ENCODE assay signal across 1 cellular context in the genomic region with DNA sequence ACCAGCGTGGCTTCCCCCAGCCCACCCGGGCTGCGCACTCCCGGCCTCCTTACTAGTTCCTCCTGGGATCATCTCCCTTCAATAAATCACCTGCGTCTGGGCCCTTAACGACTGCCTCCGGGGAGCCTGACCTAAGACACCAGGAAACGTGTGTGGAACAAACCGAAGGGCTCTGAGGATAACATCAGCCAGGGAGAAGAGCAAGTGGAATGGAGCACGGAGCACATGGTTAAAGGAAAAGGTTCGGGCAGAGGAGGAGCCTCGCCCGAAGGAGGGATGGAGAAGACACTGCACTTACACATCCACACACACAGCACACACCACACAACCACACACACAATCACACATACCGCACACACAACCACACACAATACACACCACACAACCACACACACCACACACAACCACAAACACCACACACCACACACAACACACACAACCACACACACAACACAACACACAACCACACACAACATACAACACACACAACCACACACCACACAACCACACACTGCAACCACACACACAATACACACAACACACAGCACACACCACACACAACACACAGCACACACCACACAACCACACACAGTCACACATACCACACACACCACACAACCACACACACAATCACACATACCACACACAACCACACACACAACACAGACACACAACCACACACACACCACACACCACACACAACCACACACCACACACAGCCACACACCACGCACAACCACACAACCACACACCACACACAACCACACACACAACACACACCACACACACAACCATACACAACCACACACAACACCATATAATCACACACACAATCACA.
TF ChIP-seq lines count a peak whose summit lies in the region.

No MANE protein-coding gene starts in this region.

TF ChIP-seq in GM23338, 12 proteins besides CTCF, POLR2A, EP300 and RAD21:
- TF ChIP-seq, protein P1, sequence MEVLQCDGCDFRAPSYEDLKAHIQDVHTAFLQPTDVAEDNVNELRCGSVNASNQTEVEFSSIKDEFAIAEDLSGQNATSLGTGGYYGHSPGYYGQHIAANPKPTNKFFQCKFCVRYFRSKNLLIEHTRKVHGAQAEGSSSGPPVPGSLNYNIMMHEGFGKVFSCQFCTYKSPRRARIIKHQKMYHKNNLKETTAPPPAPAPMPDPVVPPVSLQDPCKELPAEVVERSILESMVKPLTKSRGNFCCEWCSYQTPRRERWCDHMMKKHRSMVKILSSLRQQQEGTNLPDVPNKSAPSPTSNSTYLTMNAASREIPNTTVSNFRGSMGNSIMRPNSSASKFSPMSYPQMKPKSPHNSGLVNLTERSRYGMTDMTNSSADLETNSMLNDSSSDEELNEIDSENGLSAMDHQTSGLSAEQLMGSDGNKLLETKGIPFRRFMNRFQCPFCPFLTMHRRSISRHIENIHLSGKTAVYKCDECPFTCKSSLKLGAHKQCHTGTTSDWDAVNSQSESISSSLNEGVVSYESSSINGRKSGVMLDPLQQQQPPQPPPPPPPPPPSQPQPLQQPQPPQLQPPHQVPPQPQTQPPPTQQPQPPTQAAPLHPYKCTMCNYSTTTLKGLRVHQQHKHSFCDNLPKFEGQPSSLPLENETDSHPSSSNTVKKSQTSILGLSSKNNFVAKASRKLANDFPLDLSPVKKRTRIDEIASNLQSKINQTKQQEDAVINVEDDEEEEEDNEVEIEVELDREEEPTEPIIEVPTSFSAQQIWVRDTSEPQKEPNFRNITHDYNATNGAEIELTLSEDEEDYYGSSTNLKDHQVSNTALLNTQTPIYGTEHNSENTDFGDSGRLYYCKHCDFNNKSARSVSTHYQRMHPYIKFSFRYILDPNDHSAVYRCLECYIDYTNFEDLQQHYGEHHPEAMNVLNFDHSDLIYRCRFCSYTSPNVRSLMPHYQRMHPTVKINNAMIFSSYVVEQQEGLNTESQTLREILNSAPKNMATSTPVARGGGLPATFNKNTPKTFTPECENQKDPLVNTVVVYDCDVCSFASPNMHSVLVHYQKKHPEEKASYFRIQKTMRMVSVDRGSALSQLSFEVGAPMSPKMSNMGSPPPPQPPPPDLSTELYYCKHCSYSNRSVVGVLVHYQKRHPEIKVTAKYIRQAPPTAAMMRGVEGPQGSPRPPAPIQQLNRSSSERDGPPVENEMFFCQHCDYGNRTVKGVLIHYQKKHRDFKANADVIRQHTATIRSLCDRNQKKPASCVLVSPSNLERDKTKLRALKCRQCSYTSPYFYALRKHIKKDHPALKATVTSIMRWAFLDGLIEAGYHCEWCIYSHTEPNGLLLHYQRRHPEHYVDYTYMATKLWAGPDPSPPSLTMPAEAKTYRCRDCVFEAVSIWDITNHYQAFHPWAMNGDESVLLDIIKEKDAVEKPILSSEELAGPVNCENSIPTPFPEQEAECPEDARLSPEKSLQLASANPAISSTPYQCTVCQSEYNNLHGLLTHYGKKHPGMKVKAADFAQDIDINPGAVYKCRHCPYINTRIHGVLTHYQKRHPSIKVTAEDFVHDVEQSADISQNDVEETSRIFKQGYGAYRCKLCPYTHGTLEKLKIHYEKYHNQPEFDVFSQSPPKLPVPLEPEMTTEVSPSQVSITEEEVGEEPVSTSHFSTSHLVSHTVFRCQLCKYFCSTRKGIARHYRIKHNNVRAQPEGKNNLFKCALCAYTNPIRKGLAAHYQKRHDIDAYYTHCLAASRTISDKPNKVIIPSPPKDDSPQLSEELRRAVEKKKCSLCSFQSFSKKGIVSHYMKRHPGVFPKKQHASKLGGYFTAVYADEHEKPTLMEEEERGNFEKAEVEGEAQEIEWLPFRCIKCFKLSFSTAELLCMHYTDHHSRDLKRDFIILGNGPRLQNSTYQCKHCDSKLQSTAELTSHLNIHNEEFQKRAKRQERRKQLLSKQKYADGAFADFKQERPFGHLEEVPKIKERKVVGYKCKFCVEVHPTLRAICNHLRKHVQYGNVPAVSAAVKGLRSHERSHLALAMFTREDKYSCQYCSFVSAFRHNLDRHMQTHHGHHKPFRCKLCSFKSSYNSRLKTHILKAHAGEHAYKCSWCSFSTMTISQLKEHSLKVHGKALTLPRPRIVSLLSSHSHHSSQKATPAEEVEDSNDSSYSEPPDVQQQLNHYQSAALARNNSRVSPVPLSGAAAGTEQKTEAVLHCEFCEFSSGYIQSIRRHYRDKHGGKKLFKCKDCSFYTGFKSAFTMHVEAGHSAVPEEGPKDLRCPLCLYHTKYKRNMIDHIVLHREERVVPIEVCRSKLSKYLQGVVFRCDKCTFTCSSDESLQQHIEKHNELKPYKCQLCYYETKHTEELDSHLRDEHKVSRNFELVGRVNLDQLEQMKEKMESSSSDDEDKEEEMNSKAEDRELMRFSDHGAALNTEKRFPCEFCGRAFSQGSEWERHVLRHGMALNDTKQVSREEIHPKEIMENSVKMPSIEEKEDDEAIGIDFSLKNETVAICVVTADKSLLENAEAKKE (CRISPR knock-in tag; IDR thresholded peaks at IDR 0.05), result no peak
- no peak for TF ChIP-seq ZNF114 (CRISPR knock-in tag; IDR thresholded peaks at IDR 0.05)
- TF ChIP-seq NANOG (IDR thresholded peaks at IDR 0.05; ENCODE audit: borderline replicate concordance), result no peak
- TF ChIP-seq EZH2 (IDR thresholded peaks at IDR 0.05; ENCODE audit: low read depth, unreplicated experiment), result no peak
- no peak for TF ChIP-seq POLR2AphosphoS5 (IDR thresholded peaks at IDR 0.05; ENCODE audit: low read depth)
- no peak for TF ChIP-seq REST (IDR thresholded peaks at IDR 0.05; ENCODE audit: unreplicated experiment)
- no peak for TF ChIP-seq EZH2phosphoT487 (IDR thresholded peaks at IDR 0.05; ENCODE audit: unreplicated experiment)
TF ChIP-seq in GM23338: peak in this region for 0.
